9 cellular contexts compared by ENCODE assay signal in genomic region chr17:40535924-40536717, GRCh38. TPM values are rescaled to one million over a fixed set of nuclear protein-coding genes. Genes with fewer than 3 reads are reported as not detected.
DNase-seq lines count a peak whose midpoint lies in the region; ATAC-seq, FAIRE-seq and TF ChIP-seq lines count a peak whose summit lies in the region.
"Had no signal": no experiment of that assay in that cellular context is flagged by ENCODE, and none has a peak within 500 bp of the region (broad histone marks: within the 10 kb centered on the region; RNA-seq: fewer than 3 reads in every experiment).

No MANE protein-coding gene starts in this region.

- FAIRE-seq in GM12878 (lab: Jason Lieb, UNC) (no peak), urothelium cell line (lab: Jason Lieb, UNC) (no peak)

- H3K4me1 ChIP-seq in GM12878 (ENCODE audit: control insufficient read depth, insufficient read depth, low read length) (peaks cover 63% of the 10 kb centered on the region), left lung (peaks cover 36 to 70% of the 10 kb centered on the region in 2 donors), GM23338 (ENCODE audit: insufficient read depth) (peaks cover 4% of the 10 kb centered on the region; the same call in 1 of the 2 replicates)

- no peaks in the 10 kb centered on the region for H3K36me3 ChIP-seq in KOPT-K1 (ENCODE audit: insufficient read depth, low read length)
- no peaks in the 10 kb centered on the region for H3K36me3 ChIP-seq in GM12878 (ENCODE audit: control insufficient read depth in 2 of 2, insufficient read depth in 2 of 2, low read length in 1 of 2)
- no peaks in the 10 kb centered on the region for H3K36me3 ChIP-seq in left lung
- H3K36me3 ChIP-seq in GM23338 (ENCODE audit: insufficient read depth), result no peaks in the 10 kb centered on the region

- no peak overlapping the region for H3K9ac ChIP-seq in GM12878 (ENCODE audit: control insufficient read depth, insufficient read depth, low read length)

- H2AFZ ChIP-seq in GM12878 (ENCODE audit: control insufficient read depth, low read depth, low read length) (no peak overlapping the region), GM23338 (no peak overlapping the region)

- H3K4me3 ChIP-seq in GM12878, result no peak overlapping the region
- H3K4me3 ChIP-seq in left lung, result no peak overlapping the region
- no peak overlapping the region for H3K4me3 ChIP-seq in GM23338

- no peak for TF ChIP-seq RAD21 in GM12878 (IDR thresholded peaks at IDR 0.05; ENCODE audit: insufficient read depth, low read depth, low read length)

- TF ChIP-seq EP300 in GM12878 (IDR thresholded peaks at IDR 0.05; ENCODE audit: borderline replicate concordance in 1 of 2, control insufficient read depth in 1 of 2, low read depth in 2 of 2, low read length in 2 of 2), result no peak

- no peaks in the 10 kb centered on the region for H3K79me2 ChIP-seq in GM12878 (ENCODE audit: control insufficient read depth, insufficient read depth, low read length)
- no peaks in the 10 kb centered on the region for H3K79me2 ChIP-seq in GM23338 (replicated peaks; ENCODE audit: insufficient read depth)

- no peaks in the 10 kb centered on the region for H3K27me3 Mint-ChIP-seq in stimulated activated memory B cell treated with anti-CD40 and anti-IgM and Interleukin-4, amounts not matched to agents 10 μg/mL and 1 μg/mL and 100 μg/mL, for 72 hours
- peaks cover 21% of the 10 kb centered on the region for H3K27me3 Mint-ChIP-seq in GM23338 (ENCODE audit: insufficient read depth, low read depth, poor library complexity)

- H4K20me1 ChIP-seq in GM12878 (ENCODE audit: control insufficient read depth, insufficient read depth) (no peaks in the 10 kb centered on the region), GM23338 (replicated peaks; ENCODE audit: insufficient read depth) (no peaks in the 10 kb centered on the region)

- H3K4me2 ChIP-seq in GM12878 (ENCODE audit: control insufficient read depth, insufficient read depth), result no peak overlapping the region
- H3K4me2 ChIP-seq in GM23338, result no peak overlapping the region

- H3K4me3 Mint-ChIP-seq in stimulated activated memory B cell treated with anti-CD40 and anti-IgM and Interleukin-4, amounts not matched to agents 10 μg/mL and 1 μg/mL and 100 μg/mL, for 72 hours, result no peak overlapping the region
- H3K4me3 Mint-ChIP-seq in GM23338, result no peak overlapping the region

- intact Hi-C loops in GM12878 (cut with micrococcal nuclease; ENCODE audit: unreplicated experiment), result no loop called here
- intact Hi-C loops in left lung (cut with DNase I), result no loop called here

- H3K27ac Mint-ChIP-seq in stimulated activated memory B cell treated with anti-CD40 and anti-IgM and Interleukin-4, amounts not matched to agents 10 μg/mL and 1 μg/mL and 100 μg/mL, for 72 hours, result peak overlapping the region; percentile 76
- no peak overlapping the region for H3K27ac Mint-ChIP-seq in GM23338

- CTCF ChIA-PET in GM12878 (lab: Yijun Ruan, JAX), result interaction anchor here (1.2 to 19.2 kb wide), 11 partner anchors 10 to 175 kb away, joined by 3 to 318 read pairs (median 75); partner anchors contain the start of genes CCR7, IGFBP4 and TOP2A

- no peaks in the 10 kb centered on the region for H3F3A ChIP-seq in GM23338 (replicated peaks; ENCODE audit: low read depth)

- POLR2A ChIA-PET in GM12878 (lab: Charles Lee), result interaction anchor here (0.7 to 7.0 kb wide), 8 partner anchors 12 to 214 kb away, joined by 3 to 63 read pairs (median 4); partner anchors contain the start of gene TOP2A

- WGBS in GM12878 (ENCODE audit: insufficient coverage, insufficient replicate concordance, low lambda C conversion rate, missing lambda C conversion rate), result 61% methylated on average over 12 of the region's 12 CpGs

- H3K27ac ChIP-seq in KOPT-K1 (ENCODE audit: low read depth, low read length, poor library complexity, severe bottlenecking) (peak overlapping the region; percentile 4), GM12878 (ENCODE audit: control insufficient read depth, insufficient read depth) (no peak overlapping the region), left lung (peak overlapping the region; percentile 76 to 86), GM23338 (ENCODE audit: low read depth) (no peak overlapping the region)

- ATAC-seq in GM12878 (no peak), left lung (peak; percentile 59), GM18505 (IDR thresholded peaks at IDR 0.05; ENCODE audit: unreplicated experiment) (no peak), GM23338 (no peak), GM18873 (IDR thresholded peaks at IDR 0.05; ENCODE audit: low FRiP score, unreplicated experiment) (no peak)
- no peak for ATAC-seq in stimulated activated memory B cell treated with anti-CD40 and anti-IgM and Interleukin-4, amounts not matched to agents 10 μg/mL and 1 μg/mL and 100 μg/mL, for 72 hours

- H3K9me2 ChIP-seq in GM23338 (ENCODE audit: insufficient read depth), result no peaks in the 10 kb centered on the region

- no peak for DNase-seq in GM12878 (ENCODE audit: low read depth, low spot score)
- DNase-seq in left lung, result peak in 1 of 2 donors; percentile 76
- no peak for DNase-seq in GM23338 (ENCODE audit: low spot score)
- DNase-seq in urothelium cell line (ENCODE audit: low spot score), result no peak
- DNase-seq: retina had no signal

- TF ChIP-seq CTCF in GM12878 (IDR thresholded peaks at IDR 0.05 in 2 of 3, conservative IDR thresholded peaks at IDR 0.05 in 1 of 3; ENCODE audit: control insufficient read depth in 2 of 3, extremely low read depth in 1 of 3, insufficient read depth in 1 of 3, low read depth in 3 of 3, low read length in 3 of 3) (no peak), left lung (IDR thresholded peaks at IDR 0.05) (no peak), GM23338 (conservative IDR thresholded peaks at IDR 0.05; ENCODE audit: low read depth in 2 of 2) (no peak)

- in situ Hi-C loops in GM12878 (cut with MboI), result loop anchor here (5.0 to 25.0 kb wide), 2 partner anchors 99 to 229 kb away; partner anchors contain the start of genes IGFBP4 and RARA

- H3K27me3 ChIP-seq in GM12878 (replicated peaks in 1 of 2; ENCODE audit: control insufficient read depth in 2 of 2, insufficient read depth in 2 of 2, low read length in 1 of 2) (no peaks in the 10 kb centered on the region; a peak in 1 of 4 replicates), left lung (no peaks in the 10 kb centered on the region), GM23338 (ENCODE audit: insufficient read depth) (no peaks in the 10 kb centered on the region)

- SMC1A ChIA-PET in GM12878 (lab: Charles Lee; ENCODE audit: uncharacterized antibody, unreplicated experiment), result interaction anchor here (0.7 to 15.5 kb wide), 14 partner anchors 12 to 174 kb away, joined by 3 to 430 read pairs (median 13); partner anchors contain the start of genes CCR7 and TOP2A

- H3K9me3 ChIP-seq in KOPT-K1 (ENCODE audit: insufficient read depth, low read length, poor library complexity, severe bottlenecking), result no peaks in the 10 kb centered on the region
- no peaks in the 10 kb centered on the region for H3K9me3 ChIP-seq in GM12878 (replicated peaks; ENCODE audit: control insufficient read depth, insufficient read depth, low read length)
- no peaks in the 10 kb centered on the region for H3K9me3 ChIP-seq in left lung

- H3K36me3 Mint-ChIP-seq in stimulated activated memory B cell treated with anti-CD40 and anti-IgM and Interleukin-4, amounts not matched to agents 10 μg/mL and 1 μg/mL and 100 μg/mL, for 72 hours, result no peaks in the 10 kb centered on the region
- no peaks in the 10 kb centered on the region for H3K36me3 Mint-ChIP-seq in GM23338 (ENCODE audit: low read depth)

- peaks cover 86% of the 10 kb centered on the region for H3K4me1 Mint-ChIP-seq in stimulated activated memory B cell treated with anti-CD40 and anti-IgM and Interleukin-4, amounts not matched to agents 10 μg/mL and 1 μg/mL and 100 μg/mL, for 72 hours
- H3K4me1 Mint-ChIP-seq in GM23338, result peaks cover 17% of the 10 kb centered on the region

- RAD21 ChIA-PET in GM12878 (lab: Charles Lee; ENCODE audit: unreplicated experiment), result interaction anchor here (0.6 to 16.5 kb wide), 10 partner anchors 21 to 1130 kb away, joined by 3 to 514 read pairs (median 48); partner anchors contain the start of genes CCR7, IGFBP4 and TOP2A

- no peaks in the 10 kb centered on the region for H3K9me3 Mint-ChIP-seq in stimulated activated memory B cell treated with anti-CD40 and anti-IgM and Interleukin-4, amounts not matched to agents 10 μg/mL and 1 μg/mL and 100 μg/mL, for 72 hours
- H3K9me3 Mint-ChIP-seq in GM23338, result no peaks in the 10 kb centered on the region; the same call in 2 of the 3 replicates

- TF ChIP-seq POLR2A in GM12878 (IDR thresholded peaks at IDR 0.05; ENCODE audit: low read depth, low read length) (no peak), GM18505 (IDR thresholded peaks at IDR 0.05; ENCODE audit: borderline replicate concordance, extremely low read depth, insufficient read depth, insufficient read length) (no peak)

- no TSS peak for BruUV-seq in GM12878 (replicated peaks; lab: Mats Ljungman, UMichigan)

RNA-seq across cellular contexts. Expression of gene CCR7, which starts 29.2 kb away (rescaled TPM):
- 1,072 and 1,160 TPM in 2 replicates for total RNA-seq in GM12878 (2013; cell fraction: nucleolus; rRNA removed)
- 235 and 242 TPM in 2 replicates for total RNA-seq in GM12878 (2014; rRNA removed)
- total RNA-seq in GM12878 (2014; rRNA removed; fragmentation: Illumina TruSeq; extraction: Trizol), result 131 and 136 TPM in 2 replicates
- 192 and 209 TPM in 2 replicates for total RNA-seq in GM12878 (2021)
- 96.4 TPM for polyA plus RNA-seq in GM12878 (2011; ENCODE audit: low read depth)
- polyA plus RNA-seq in GM12878 (2011; rRNA removed), result 696 and 1,171 TPM in 2 replicates
- polyA plus RNA-seq in GM12878 (2011; cell fraction: cytosol; rRNA removed), result 1,486 and 1,699 TPM in 2 replicates
- polyA plus RNA-seq in GM12878 (2011; cell fraction: nucleus; rRNA removed), result 1,140 and 1,750 TPM in 2 replicates
- 149 and 215 TPM in 2 replicates for polyA plus RNA-seq in GM12878 (2012)
- polyA plus RNA-seq in GM12878 (2014; fragmentation: Illumina TruSeq; extraction: Trizol), result 171 and 245 TPM in 2 replicates
- 100 to 1,000 TPM; 235 to 294 TPM for polyA plus RNA-seq in GM12878 (2014; fragmentation: Nextera tagmentation; extraction: Ambion mirVana)
- polyA plus RNA-seq in GM12878 (2014; rRNA removed), result 258 and 274 TPM in 2 replicates
- polyA plus RNA-seq in GM12878 (2016; fragmentation: Nextera tagmentation; extraction: Ambion mirVana), result 100 to 1,000 TPM; 571 to 606 TPM
- 2,298 and 2,348 TPM in 2 replicates for polyA minus RNA-seq in GM12878 (2011; rRNA and poly(A)+ RNA removed)
- 332 and 352 TPM in 2 replicates for polyA minus RNA-seq in GM12878 (2011; cell fraction: cytosol; rRNA and poly(A)+ RNA removed)
- 378 and 542 TPM in 2 replicates for polyA minus RNA-seq in GM12878 (2011; cell fraction: nucleus; rRNA and poly(A)+ RNA removed)
- total RNA-seq in left lung, result 1 to 10 TPM in 1 of 2 donors, under 1 TPM in 1; 0.35 to 1.6 TPM
- 0.59 TPM in 1 of 2 replicates, not detected in the other for total RNA-seq in GM23338 (2014; rRNA removed; shearing (Covaris generic))
- 0.37 and 0.75 TPM in 2 replicates for polyA plus RNA-seq in GM23338 (2016; fragmentation: Nextera tagmentation; extraction: Ambion mirVana)

RNA-seq across cellular contexts. Expression of gene TNS4, which starts 34.7 kb away (rescaled TPM):
- total RNA-seq in GM12878 (2013; cell fraction: nucleolus; rRNA removed), result 1.9 and 3.5 TPM in 2 replicates
- total RNA-seq in GM12878 (2014; rRNA removed) (0.16 and 0.34 TPM in 2 replicates), GM12878 (2014; rRNA removed; fragmentation: Illumina TruSeq; extraction: Trizol) (0.31 and 0.46 TPM in 2 replicates), GM12878 (2021) (0.90 and 1.0 TPM in 2 replicates), left lung (1 to 10 TPM in 1 of 2 donors, under 1 TPM in 1; 0.23 to 1.6 TPM)
- polyA plus RNA-seq in GM12878 (2011; ENCODE audit: low read depth), result not detected
- polyA plus RNA-seq in GM12878 (2011; rRNA removed) (0.35 and 0.69 TPM in 2 replicates), GM12878 (2014; fragmentation: Illumina TruSeq; extraction: Trizol) (0.49 and 0.85 TPM in 2 replicates), GM12878 (2014; fragmentation: Nextera tagmentation; extraction: Ambion mirVana) (not detected), GM12878 (2014; rRNA removed) (0.67 and 1.2 TPM in 2 replicates), GM12878 (2016; fragmentation: Nextera tagmentation; extraction: Ambion mirVana) (under 1 TPM; 0.10 to 0.79 TPM), GM23338 (2016; fragmentation: Nextera tagmentation; extraction: Ambion mirVana) (0.31 and 0.64 TPM in 2 replicates)
- polyA plus RNA-seq in GM12878 (2011; cell fraction: cytosol; rRNA removed), result 0.79 TPM in 2 replicates
- 0.39 and 0.61 TPM in 2 replicates for polyA plus RNA-seq in GM12878 (2011; cell fraction: nucleus; rRNA removed)
- 0.13 TPM in 1 of 2 replicates, not detected in the other for polyA plus RNA-seq in GM12878 (2012)
- 1.5 and 4.2 TPM in 2 replicates for polyA minus RNA-seq in GM12878 (2011; rRNA and poly(A)+ RNA removed)
- polyA minus RNA-seq in GM12878 (2011; cell fraction: cytosol; rRNA and poly(A)+ RNA removed), result 0.21 and 1.3 TPM in 2 replicates
- 1.2 and 2.5 TPM in 2 replicates for polyA minus RNA-seq in GM12878 (2011; cell fraction: nucleus; rRNA and poly(A)+ RNA removed)
- 0.08 and 4.9 TPM in 2 replicates for total RNA-seq in GM23338 (2014; rRNA removed; shearing (Covaris generic))

Comparison
In these comparisons a context has a peak if more than half of its experiments do, and no peak if none do; other contexts are left out.
1. H3K27ac ChIP-seq: peak in KOPT-K1 (single experiment) and left lung (2 of 2); none in GM12878 (single experiment) and GM23338 (single experiment).
2. RNA of gene CCR7, which starts 29.2 kb away (total RNA-seq): 131 to 1,160 TPM in GM12878; 0.35 to 1.6 TPM in left lung and 0.59 TPM in GM23338; every median in the first group is over 10 times any median in the second.